ENCODE assay signal across 1 cellular context in genomic region chr22:20292673-20293232, GRCh38.
TF ChIP-seq lines count a peak whose summit lies in the region.

No MANE protein-coding gene starts in this region.

TF ChIP-seq in K562, 482 proteins besides CTCF, POLR2A, EP300 and RAD21:
- 0 out of 2 replicates have a peak, but pooled peaks have one; percentile 12 for TF ChIP-seq TGIF2 (CRISPR knock-in tag; IDR thresholded peaks at IDR 0.05)
- TF ChIP-seq MCM2 (IDR thresholded peaks at IDR 0.05; ENCODE audit: low read depth) = peak; percentile 46; the same call in 1 of the 2 replicates
- TF ChIP-seq EZH2 (IDR thresholded peaks at IDR 0.05; ENCODE audit: borderline replicate concordance, low read depth, low read length) = peak; percentile 22; the same call in 1 of the 2 replicates
- peak; percentile 44 for TF ChIP-seq RBBP5 (IDR thresholded peaks at IDR 0.05; ENCODE audit: borderline replicate concordance, insufficient read depth, low read length, poor library complexity, severe bottlenecking)
- TF ChIP-seq E2F6 (IDR thresholded peaks at IDR 0.05; ENCODE audit: borderline replicate concordance in 1 of 2, extremely low read depth in 1 of 2, insufficient read depth in 1 of 2, insufficient read length in 1 of 2, low read depth in 1 of 2, low read length in 1 of 2, poor library complexity in 1 of 2, severe bottlenecking in 1 of 2) = peak in 1 of 2 experiments; percentile 39
- TF ChIP-seq IRF1 (CRISPR knock-in tag; IDR thresholded peaks at IDR 0.05; ENCODE audit: borderline replicate concordance) = no peak
- TF ChIP-seq HDAC2 (IDR thresholded peaks at IDR 0.05) = no peak
- no peak for TF ChIP-seq SP1 (CRISPR knock-in tag; IDR thresholded peaks at IDR 0.05)
- TF ChIP-seq HDAC6 (IDR thresholded peaks at IDR 0.05; ENCODE audit: low read depth, low read length) = peak; percentile 26; the same call in 1 of the 2 replicates
- TF ChIP-seq TSC22D4 (tag; IDR thresholded peaks at IDR 0.05) = no peak
- TF ChIP-seq E2F5 (CRISPR knock-in tag; IDR thresholded peaks at IDR 0.05) = no peak
- no peak for TF ChIP-seq NR2C2 (CRISPR knock-in tag; IDR thresholded peaks at IDR 0.05)
- TF ChIP-seq NR2C2 (tag; IDR thresholded peaks at IDR 0.05) = no peak
- no peak for TF ChIP-seq PHB2 (IDR thresholded peaks at IDR 0.05; ENCODE audit: low read depth)
- TF ChIP-seq TFAP4 (CRISPR knock-in tag; IDR thresholded peaks at IDR 0.05; ENCODE audit: borderline replicate concordance) = 0 out of 2 replicates have a peak, but pooled peaks have one; percentile 15
- TF ChIP-seq ZNF24 (IDR thresholded peaks at IDR 0.05) = no peak
- TF ChIP-seq AFF1 (IDR thresholded peaks at IDR 0.05; ENCODE audit: low read depth in 1 of 2, partially characterized antibody in 2 of 2) = no peak
- TF ChIP-seq MCM3 (IDR thresholded peaks at IDR 0.05) = peak; percentile 80; the same call in 1 of the 2 replicates
- 0 out of 2 replicates have a peak, but pooled peaks have one; percentile 50 for TF ChIP-seq ZC3H4 (CRISPR knock-in tag; IDR thresholded peaks at IDR 0.05; ENCODE audit: borderline replicate concordance)
- TF ChIP-seq MAX (CRISPR knock-in tag; IDR thresholded peaks at IDR 0.05) = 0 out of 2 replicates have a peak, but pooled peaks have one; percentile 36
- TF ChIP-seq ZFP36 (IDR thresholded peaks at IDR 0.05; ENCODE audit: low read depth, low read length, partially characterized antibody) = peak; percentile 3
- TF ChIP-seq KDM1A (IDR thresholded peaks at IDR 0.05) = no peak
- TF ChIP-seq TAF15 (IDR thresholded peaks at IDR 0.05; ENCODE audit: low read depth, low read length) = 0 out of 2 replicates have a peak, but pooled peaks have one; percentile 31
- no peak for TF ChIP-seq PYGO2 (tag; IDR thresholded peaks at IDR 0.05)
- TF ChIP-seq SMAD2 (IDR thresholded peaks at IDR 0.05; ENCODE audit: low read depth, low read length) = no peak
- no peak for TF ChIP-seq ZNF696 (CRISPR knock-in tag; conservative IDR thresholded peaks at IDR 0.05)
- 0 out of 2 replicates have a peak, but pooled peaks have one; percentile 24 for TF ChIP-seq E2F1 (CRISPR knock-in tag; IDR thresholded peaks at IDR 0.05)
- TF ChIP-seq E2F4 (CRISPR knock-in tag; IDR thresholded peaks at IDR 0.05; ENCODE audit: low read depth) = no peak
- TF ChIP-seq SMARCC2 (IDR thresholded peaks at IDR 0.05; ENCODE audit: low read depth) = no peak
- TF ChIP-seq MBD2 (IDR thresholded peaks at IDR 0.05; ENCODE audit: borderline replicate concordance, low read depth) = 0 out of 2 replicates have a peak, but pooled peaks have one; percentile 14
- TF ChIP-seq ETS1 (conservative IDR thresholded peaks at IDR 0.05; ENCODE audit: control insufficient read depth, low read depth, low read length) = 0 out of 2 replicates have a peak, but pooled peaks have one; percentile 27
TF ChIP-seq in K562: peak in this region for 15.
